ENCODE assay signal across 30 cellular contexts in the genomic region with DNA sequence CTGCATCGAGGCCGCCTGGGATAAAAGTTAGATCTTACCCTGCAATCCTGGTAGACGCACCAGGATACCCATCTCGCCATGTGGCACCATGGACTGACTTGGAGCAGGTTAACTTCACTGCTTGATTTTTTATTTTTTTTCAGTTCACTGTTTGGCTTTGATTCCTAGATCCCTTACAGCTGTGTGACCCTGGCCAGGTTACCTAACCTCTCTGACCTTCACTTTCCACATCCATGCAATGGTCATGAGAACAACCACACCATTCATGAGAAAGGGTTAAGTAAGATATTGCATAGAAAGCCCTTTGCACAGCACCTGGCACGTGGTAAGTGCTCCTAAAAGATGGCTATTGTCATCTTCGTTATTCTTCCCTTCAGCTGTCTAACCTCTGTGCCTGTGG.
"Had no signal": no experiment of that assay in that cellular context is flagged by ENCODE, and none has a peak within 500 bp of the region (broad histone marks: within the 10 kb centered on the region; RNA-seq: fewer than 3 reads in every experiment).

No MANE protein-coding gene starts in this region.

- H3K36me3 Mint-ChIP-seq: activated CD4-positive, alpha-beta memory T cell treated with anti-CD3 and anti-CD28 coated beads for 36 hours; activated naive CD4-positive, alpha-beta T cell treated with anti-CD3 and anti-CD28 coated beads, Interleukin-2, amount 50 U/mL, for 72 hours; WTC11 had no signal

- H3K27me3 Mint-ChIP-seq: activated CD4-positive, alpha-beta memory T cell treated with anti-CD3 and anti-CD28 coated beads for 36 hours; activated CD4-positive, alpha-beta T cell treated with anti-CD3 and anti-CD28 coated beads for 36 hours had no signal

- H3K4me3 ChIP-seq: adrenal gland, cardiac muscle cell, Peyer's patch, SJSA1 had no signal

- H3K4me3 Mint-ChIP-seq: activated CD4-positive, alpha-beta memory T cell treated with anti-CD3 and anti-CD28 coated beads for 36 hours; activated CD4-positive, alpha-beta T cell treated with anti-CD3 and anti-CD28 coated beads for 36 hours; activated naive CD4-positive, alpha-beta T cell treated with anti-CD3 and anti-CD28 coated beads for 36 hours; activated T-cell treated with anti-CD3 and anti-CD28 coated beads, Interleukin-2, amount 50 U/mL, for 4 hours; activated T-helper 1 cell treated with anti-CD3 and anti-CD28 coated beads, Interleukin-12 subunit alpha, Interleukin-12 subunit beta, Interleukin-2, Interleukin-4 antibody, amounts not matched to agents 30 ng/mL and 10 ng/mL and 1 ng/mL, durations not matched to agents 14 hours and 24 hours and 36 hours; T-helper 1 cell treated with Interleukin-12 subunit alpha and Interleukin-12 subunit beta and Interleukin-4 antibody, amounts not matched to agents 30 μg/mL and 1 μg/mL, for 36 hours; T-helper 2 cell treated with Interferon-gamma antibody and Interleukin-4, amounts not matched to agents 5 μg/mL and 100 μg/mL, for 36 hours; WTC11 had no signal

- H3K9me2 ChIP-seq: SK-N-SH had no signal

- H3K4me1 Mint-ChIP-seq: activated CD4-positive, alpha-beta T cell treated with anti-CD3 and anti-CD28 coated beads for 36 hours had no signal

- H3K36me3 ChIP-seq: adrenal gland, cardiac muscle cell, Peyer's patch, SJSA1 had no signal

- H3K9me3 ChIP-seq: adrenal gland, Peyer's patch, SK-N-SH had no signal

- H3K4me1 ChIP-seq: adrenal gland, Peyer's patch had no signal

- ATAC-seq: activated CD4-positive, alpha-beta T cell treated with anti-CD3 and anti-CD28 coated beads for 36 hours; activated CD4-positive, CD25-positive, alpha-beta regulatory T cell treated with anti-CD3 and anti-CD28 coated beads, Interleukin-2, amount 50 U/mL, for 24 hours; activated naive CD4-positive, alpha-beta T cell treated with anti-CD3 and anti-CD28 coated beads, Interleukin-2, amount 50 U/mL, for 72 hours; activated T-cell treated with anti-CD3 and anti-CD28 coated beads, Interleukin-2, amount 50 U/mL, for 4 hours had no signal

- H3K27ac Mint-ChIP-seq: activated CD4-positive, alpha-beta memory T cell treated with anti-CD3 and anti-CD28 coated beads for 36 hours; activated CD4-positive, alpha-beta T cell treated with anti-CD3 and anti-CD28 coated beads for 36 hours; activated naive CD4-positive, alpha-beta T cell treated with anti-CD3 and anti-CD28 coated beads for 36 hours; activated naive CD4-positive, alpha-beta T cell treated with anti-CD3 and anti-CD28 coated beads, Interleukin-2, amount 50 U/mL, for 72 hours; activated T-helper 1 cell treated with anti-CD3 and anti-CD28 coated beads, Interleukin-12 subunit alpha, Interleukin-12 subunit beta, Interleukin-2, Interleukin-4 antibody, amounts not matched to agents 30 ng/mL and 10 ng/mL and 1 ng/mL, durations not matched to agents 14 hours and 24 hours and 36 hours; T-helper 1 cell treated with Interleukin-12 subunit alpha and Interleukin-12 subunit beta and Interleukin-4 antibody, amounts not matched to agents 30 μg/mL and 1 μg/mL, for 36 hours; T-helper 2 cell treated with Interferon-gamma antibody and Interleukin-4, amounts not matched to agents 5 μg/mL and 100 μg/mL, for 36 hours; WTC11 had no signal

- DNase-seq: activated CD4-positive, alpha-beta memory T cell treated with anti-CD3 and anti-CD28 coated beads for 36 hours; activated CD4-positive, alpha-beta T cell treated with anti-CD3 and anti-CD28 coated beads for 36 hours; activated CD4-positive, alpha-beta T cell treated with anti-CD3 and anti-CD28 coated beads, Interleukin-2, amount 50 U/mL, for 1 hour; activated CD8-positive, alpha-beta memory T cell treated with anti-CD3 and anti-CD28 coated beads, Interleukin-2, amount 50 U/mL, for 4 hours; activated gamma-delta T cell treated with Interleukin-2 at 50 U/mL for 16 hours; activated naive CD4-positive, alpha-beta T cell treated with anti-CD3 and anti-CD28 coated beads for 36 hours; activated T-cell treated with anti-CD3 and anti-CD28 coated beads for 4 hours; activated T-cell treated with anti-CD3 and anti-CD28 coated beads, Interleukin-2, amount 50 U/mL, for 4 hours; adrenal gland; aorta; cerebellar nuclear complex; NCI-H1048; NCI-H1436 treated with DMSO at 0.1 percent for 48 hours; NCI-H1694 treated with DMSO at 0.1 percent for 48 hours; NCI-H2029; NCI-H345; NCI-H524 treated with DMSO at 0.1 percent for 48 hours; PC-3; Peyer's patch; RPMI8226; SHP77 treated with DMSO at 0.1 percent for 48 hours had no signal

- H3K9me3 Mint-ChIP-seq: activated T-helper 1 cell treated with anti-CD3 and anti-CD28 coated beads, Interleukin-12 subunit alpha, Interleukin-12 subunit beta, Interleukin-2, Interleukin-4 antibody, amounts not matched to agents 30 ng/mL and 10 ng/mL and 1 ng/mL, durations not matched to agents 14 hours and 24 hours and 36 hours; T-helper 1 cell treated with Interleukin-12 subunit alpha and Interleukin-12 subunit beta and Interleukin-4 antibody, amounts not matched to agents 30 μg/mL and 1 μg/mL, for 36 hours; T-helper 2 cell treated with Interferon-gamma antibody and Interleukin-4, amounts not matched to agents 5 μg/mL and 100 μg/mL, for 36 hours; WTC11 had no signal

- H3K4me2 ChIP-seq: SK-N-SH had no signal

- H3K27ac ChIP-seq: adrenal gland, cardiac muscle cell, Peyer's patch, SJSA1 had no signal

- H3K27me3 ChIP-seq: cardiac muscle cell, Peyer's patch, SJSA1 had no signal

- H3K9ac ChIP-seq: SK-N-SH had no signal
